ENCODE assay signal across 7 cellular contexts in genomic region chr6:83514877-83515466, GRCh38.
DNase-seq lines count a peak whose midpoint lies in the region; ATAC-seq, FAIRE-seq and TF ChIP-seq lines count a peak whose summit lies in the region.

No MANE protein-coding gene starts in this region.

- peak; percentile 89 for TF ChIP-seq CTCF in nephron progenitor cell (IDR thresholded peaks at IDR 0.05)

- no peaks in the 10 kb centered on the region for H3K36me3 Mint-ChIP-seq in nephron progenitor cell (ENCODE audit: low read depth)

- DNase-seq in DMS153 (lab: John Stamatoyannopoulos, UW) (peak; percentile 16), HuH-7 (ENCODE audit: low spot score) (peak; percentile 39), RKO (ENCODE audit: low spot score) (peak; percentile 68), nephron progenitor cell (peak; percentile 34)
- no peak for DNase-seq in activated CD8-positive, alpha-beta memory T cell treated with anti-CD3 and anti-CD28 coated beads for 24 hours

- ATAC-seq in GM18861 (IDR thresholded peaks at IDR 0.05; ENCODE audit: unreplicated experiment), result peak; percentile 67

- H3K27me3 Mint-ChIP-seq in nephron progenitor cell (ENCODE audit: low read depth, poor library complexity), result peaks cover 5% of the 10 kb centered on the region

- H3K4me1 Mint-ChIP-seq in nephron progenitor cell, result peaks cover 17% of the 10 kb centered on the region

- H3K27ac Mint-ChIP-seq in nephron progenitor cell, result no peak overlapping the region

- no peak overlapping the region for H3K4me3 Mint-ChIP-seq in nephron progenitor cell

- no peaks in the 10 kb centered on the region for H3K9me3 Mint-ChIP-seq in nephron progenitor cell

- FAIRE-seq in endometrium (lab: Jason Lieb, UNC), result peak; percentile 91
